ENCODE assay signal across 18 cellular contexts in genomic region chr17:32268734-32269288, GRCh38. TPM values are rescaled to one million over a fixed set of nuclear protein-coding genes. Genes with fewer than 3 reads are reported as not detected.
"Had no signal": no experiment of that assay in that cellular context is flagged by ENCODE, and none has a peak within 500 bp of the region (broad histone marks: within the 10 kb centered on the region; RNA-seq: fewer than 3 reads in every experiment).

No MANE protein-coding gene starts in this region.

- H3K27ac ChIP-seq: body of pancreas, heart right ventricle, neutrophil, thyroid gland had no signal

- H3K9me3 ChIP-seq: body of pancreas, heart right ventricle, neutrophil, thyroid gland had no signal

- H3K27me3 ChIP-seq: thyroid gland had no signal

- DNase-seq: activated CD4-positive, alpha-beta T cell treated with anti-CD3 and anti-CD28 coated beads, Interleukin-2, amount 10 ng/mL, durations not matched to agents 24 days and 14 days; activated CD8-positive, alpha-beta T cell treated with anti-CD3 and anti-CD28 coated beads for 36 hours; activated naive CD4-positive, alpha-beta T cell treated with anti-CD3 and anti-CD28 coated beads for 36 hours; activated T-cell treated with anti-CD3 and anti-CD28 coated beads, Interleukin-2, amount 50 U/mL, for 1 hour; body of pancreas; central memory CD4-positive, alpha-beta T cell; erythroblast; stimulated activated CD4-positive, alpha-beta T cell treated with anti-CD3 and anti-CD28 coated beads, Interleukin-12 subunit alpha, Interleukin-12 subunit beta, amount 100 ng/mL, for 4 hours; stimulated activated CD4-positive, alpha-beta T cell treated with anti-CD3 and anti-CD28 coated beads, Interleukin-1b, Interleukin-23, amount 100 ng/mL, for 48 hours; stimulated activated CD8-positive, alpha-beta memory T cell treated with anti-CD3 and anti-CD28 coated beads, Interleukin-4, amount 100 ng/mL, for 48 hours; stimulated activated naive CD4-positive, alpha-beta T cell; thyroid gland had no signal

- FAIRE-seq: colon, frontal cortex had no signal

- H3K36me3 ChIP-seq: heart right ventricle, neutrophil, thyroid gland had no signal

- ATAC-seq: activated CD8-positive, alpha-beta T cell treated with anti-CD3 and anti-CD28 coated beads for 36 hours; activated T-helper 17 cell treated with anti-CD3 and anti-CD28 coated beads, Interleukin-2, amount 50 U/mL, for 72 hours; body of pancreas had no signal

- H3K4me3 ChIP-seq: body of pancreas, heart right ventricle, thyroid gland had no signal

RNA-seq across cellular contexts. Expression of gene RHBDL3, which starts 3.2 kb away (rescaled TPM):
- total RNA-seq: activated naive CD4-positive, alpha-beta T cell treated with anti-CD3 and anti-CD28 coated beads for 36 hours; renal cortical epithelial cell had no signal
